ENCODE assay signal across 8 cellular contexts in the genomic region with DNA sequence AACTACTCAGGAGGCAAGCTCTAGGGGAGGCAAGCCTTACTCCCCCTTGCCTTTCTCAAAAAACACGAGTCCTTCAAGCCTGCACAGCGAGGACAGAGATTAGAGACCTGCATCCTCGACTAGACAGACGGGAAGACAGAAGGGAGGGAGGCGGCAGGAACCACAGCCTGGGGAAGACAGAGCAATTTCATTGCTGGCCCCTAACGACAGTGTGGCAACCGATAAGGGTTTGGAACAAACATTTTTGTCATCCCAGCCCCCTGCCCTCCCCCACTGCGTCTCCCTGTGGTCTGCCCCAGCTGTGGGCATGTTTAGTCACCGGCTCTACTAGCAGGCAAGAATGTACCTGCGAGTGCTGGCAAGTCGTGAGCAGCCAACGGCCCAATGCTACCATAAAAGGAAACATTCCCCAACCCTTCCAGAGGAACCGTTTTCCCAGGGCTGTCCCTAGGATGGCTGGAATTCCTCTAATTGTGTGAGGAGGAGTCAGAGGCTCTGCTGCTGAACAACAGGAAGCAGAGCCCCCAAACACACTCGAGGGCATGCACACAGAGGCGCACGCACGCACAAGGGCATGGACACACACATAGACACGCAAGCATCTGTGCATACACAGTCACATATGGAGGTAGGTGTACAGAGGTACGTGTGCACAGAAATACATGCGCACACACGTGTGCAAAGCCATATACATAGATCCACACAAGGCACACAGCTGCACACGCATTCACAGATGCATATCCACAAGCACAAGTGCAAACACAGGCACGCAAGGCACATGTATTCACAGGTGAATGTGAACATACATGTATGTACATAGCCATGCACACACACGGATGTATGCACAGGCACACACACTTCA. TPM values are rescaled to one million over a fixed set of nuclear protein-coding genes. Genes with fewer than 3 reads are reported as not detected.
A peak's percentile ranks its signal among the peaks of the same experiment; 100 is the strongest.
DNase-seq lines count a peak whose midpoint lies in the region; ATAC-seq, FAIRE-seq and TF ChIP-seq lines count a peak whose summit lies in the region.

No MANE protein-coding gene starts in this region.

- no peaks in the 10 kb centered on the region for H3K27me3 ChIP-seq in neuronal stem cell (ENCODE audit: control insufficient read depth in 3 of 3, insufficient read depth in 3 of 3, low read depth in 1 of 3, low read length in 3 of 3)

- H2BK12ac ChIP-seq in neuronal stem cell (ENCODE audit: low read length) = peak overlapping the region; percentile 86

- peak overlapping the region; percentile 96 for H4K91ac ChIP-seq in neuronal stem cell (ENCODE audit: low read depth, low read length, poor library complexity)

- no peak overlapping the region for H2AFZ ChIP-seq in OCI-LY7 (ENCODE audit: low read length)
- peak overlapping the region; percentile 57 for H2AFZ ChIP-seq in neuronal stem cell (ENCODE audit: low read length)

- H2BK120ac ChIP-seq in neuronal stem cell (ENCODE audit: low read depth, low read length) = peak overlapping the region; percentile 40

- POLR2A ChIA-PET in OCI-LY7 (lab: Charles Lee) = no interaction called here

- no CpG with 5 or more reads among the region's 24 CpGs for WGBS in neuronal stem cell (ENCODE audit: extremely low coverage in 2 of 2, insufficient read length in 2 of 2, insufficient replicate concordance in 1 of 2), 2 donors

- peaks cover 60% of the 10 kb centered on the region for H3K4me1 ChIP-seq in OCI-LY7 (ENCODE audit: insufficient read depth, low read length, poor library complexity, severe bottlenecking)
- H3K4me1 ChIP-seq in neuronal stem cell (ENCODE audit: control insufficient read depth in 2 of 2, insufficient read depth in 1 of 2, low read depth in 1 of 2, low read length in 2 of 2) = peaks cover 48 to 49% of the 10 kb centered on the region in 2 donors

- H3K27ac ChIP-seq in OCI-LY7 (ENCODE audit: low read depth, low read length, poor library complexity, severe bottlenecking) = no peak overlapping the region
- peak overlapping the region; percentile 87 for H3K27ac ChIP-seq in neuronal stem cell (replicated peaks; ENCODE audit: low read length)
- H3K27ac ChIP-seq in substantia nigra (ENCODE audit: low read depth, low read length, poor library complexity, severe bottlenecking) = peak overlapping the region; percentile 3

- peak overlapping the region; percentile 13 for H2BK15ac ChIP-seq in neuronal stem cell (ENCODE audit: low read length)

- intact Hi-C loops in OCI-LY7 (cut with micrococcal nuclease; ENCODE audit: unreplicated experiment) = no loop called here

- no peak for ATAC-seq in GM19452 (IDR thresholded peaks at IDR 0.05; ENCODE audit: unreplicated experiment)
- ATAC-seq in GM21423 (IDR thresholded peaks at IDR 0.05; ENCODE audit: unreplicated experiment) = no peak

- FAIRE-seq in GM18507 (lab: Jason Lieb, UNC) = peak; percentile 5

- peak overlapping the region; percentile 93 for H3K18ac ChIP-seq in neuronal stem cell (ENCODE audit: low read length)

- H3K23ac ChIP-seq in neuronal stem cell (ENCODE audit: low read depth, low read length, poor library complexity) = no peak overlapping the region

- peak overlapping the region; percentile 85 for H3K9ac ChIP-seq in neuronal stem cell (ENCODE audit: low read depth, low read length, poor library complexity)

- H3K9me2 ChIP-seq in OCI-LY7 (ENCODE audit: insufficient read depth, low read length) = no peaks in the 10 kb centered on the region

- H4K20me1 ChIP-seq in OCI-LY7 (ENCODE audit: insufficient read depth, low read length) = no peaks in the 10 kb centered on the region

- no peak overlapping the region for H3K4me3 ChIP-seq in OCI-LY7 (ENCODE audit: low read depth, low read length, poor library complexity, severe bottlenecking)
- peak overlapping the region in 1 of 2 donors; percentile 3 for H3K4me3 ChIP-seq in neuronal stem cell (ENCODE audit: low read length in 2 of 2)

- H2AK5ac ChIP-seq in neuronal stem cell (ENCODE audit: low read depth, low read length) = peak overlapping the region; percentile 96

- peak overlapping the region; percentile 1 for H3K14ac ChIP-seq in neuronal stem cell (ENCODE audit: low read length)

- TF ChIP-seq CTCF in OCI-LY7 (conservative IDR thresholded peaks at IDR 0.05; ENCODE audit: low read length) = no peak

- H4K8ac ChIP-seq in neuronal stem cell (ENCODE audit: low read depth, low read length) = no peak overlapping the region

- peak overlapping the region; percentile 39; the same call in 1 of the 2 replicates for H3K4me2 ChIP-seq in OCI-LY7 (ENCODE audit: low read length)
- H3K4me2 ChIP-seq in neuronal stem cell (ENCODE audit: insufficient read depth, low read length, poor library complexity, severe bottlenecking) = peak overlapping the region; percentile 24

- H3K79me2 ChIP-seq in OCI-LY7 (ENCODE audit: insufficient read depth, low read depth, low read length) = peaks cover 47% of the 10 kb centered on the region; the same call in 1 of the 2 replicates

- no peak for DNase-seq in GM18507 (ENCODE audit: extremely low spot score, insufficient read length, low read depth)
- DNase-seq in OCI-LY7 (ENCODE audit: low spot score) = peak; percentile 5
- peak; percentile 88 to 90 for DNase-seq in activated T-cell treated with anti-CD3 and anti-CD28 coated beads, Interleukin-2, amount 50 U/mL, for 48 hours
- peak; percentile 70 for DNase-seq in fibroblast of gingiva (ENCODE audit: low read depth)
- peak; percentile 84 for DNase-seq in neuronal stem cell (ENCODE audit: low spot score)
- peak in 1 of 49 donors; percentile 41 for DNase-seq in substantia nigra (lab: John Stamatoyannopoulos, UW)

- peaks cover 85% of the 10 kb centered on the region for H3K36me3 ChIP-seq in OCI-LY7 (ENCODE audit: insufficient read depth, low read length)
- peaks cover 30 to 87% of the 10 kb centered on the region in 2 donors for H3K36me3 ChIP-seq in neuronal stem cell (replicated peaks in 1 of 2; ENCODE audit: control insufficient read depth in 2 of 2, insufficient read depth in 2 of 2, low read length in 2 of 2)

- H2BK5ac ChIP-seq in neuronal stem cell (ENCODE audit: low read length) = peak overlapping the region; percentile 63

- H3K4ac ChIP-seq in neuronal stem cell (ENCODE audit: low read length) = no peak overlapping the region

- CTCF ChIA-PET in OCI-LY7 (lab: Charles Lee; ENCODE audit: unreplicated experiment) = no interaction called here

- peaks cover 18% of the 10 kb centered on the region for H3K79me1 ChIP-seq in neuronal stem cell (ENCODE audit: low read depth, low read length)

- no TSS peak for BruUV-seq in OCI-LY7 (replicated peaks; lab: Mats Ljungman, UMichigan)

- H3K9me3 ChIP-seq in OCI-LY7 (ENCODE audit: low read length) (no peaks in the 10 kb centered on the region), neuronal stem cell (replicated peaks in 1 of 2; ENCODE audit: control insufficient read depth in 2 of 2, insufficient read depth in 1 of 2, low read depth in 1 of 2, low read length in 2 of 2) (no peaks in the 10 kb centered on the region)

RNA-seq across cellular contexts. Expression of a gene that starts 58.3 kb away (rescaled TPM):
- total RNA-seq in OCI-LY7 (2014; rRNA removed; shearing (Covaris generic)) = 112 and 133 TPM in 2 replicates
- total RNA-seq in OCI-LY7 (2022) = 213 and 223 TPM in 2 replicates
- 60.4 TPM for polyA plus RNA-seq in neuronal stem cell (2013, experiment 1 of 2)
- polyA plus RNA-seq in neuronal stem cell (2013, experiment 2 of 2) = 59.3 TPM
